Comparison of ENCODE assay signal across 2 cellular contexts in the genomic region with DNA sequence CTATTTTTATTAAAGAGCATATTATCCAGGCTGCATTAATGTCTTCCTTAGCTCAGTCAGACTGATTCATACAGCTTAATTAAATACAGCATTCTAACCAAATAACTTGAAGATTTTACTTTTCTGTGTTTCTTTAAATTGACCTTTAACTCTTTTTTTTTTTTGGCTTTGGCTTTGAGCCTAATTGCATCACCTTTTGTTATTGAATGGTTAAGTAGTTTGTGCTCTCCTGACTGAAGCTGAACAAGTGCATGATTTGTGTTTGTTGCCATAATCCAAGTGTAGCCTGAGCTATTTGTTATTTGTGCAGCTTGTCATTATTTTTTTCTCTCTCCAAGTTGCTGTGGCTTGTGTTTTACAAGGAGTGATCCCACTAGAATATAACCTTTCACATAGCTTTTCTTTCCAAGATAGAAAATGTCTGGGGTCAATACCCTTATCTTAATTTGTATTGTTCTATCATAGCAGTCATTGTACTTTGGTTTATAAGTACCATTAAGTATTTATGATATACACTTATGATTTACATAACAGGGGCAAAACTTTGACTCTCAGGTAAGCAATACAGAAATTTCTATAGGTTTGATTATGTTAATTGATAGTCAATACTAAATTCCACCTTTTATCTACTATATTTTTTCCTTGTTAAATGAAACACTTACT.
TF ChIP-seq lines count a peak whose summit lies in the region.

No MANE protein-coding gene starts in this region.

TF ChIP-seq in HEK293, 187 proteins besides CTCF, POLR2A, EP300 and RAD21:
- TF ChIP-seq, protein P1, sequence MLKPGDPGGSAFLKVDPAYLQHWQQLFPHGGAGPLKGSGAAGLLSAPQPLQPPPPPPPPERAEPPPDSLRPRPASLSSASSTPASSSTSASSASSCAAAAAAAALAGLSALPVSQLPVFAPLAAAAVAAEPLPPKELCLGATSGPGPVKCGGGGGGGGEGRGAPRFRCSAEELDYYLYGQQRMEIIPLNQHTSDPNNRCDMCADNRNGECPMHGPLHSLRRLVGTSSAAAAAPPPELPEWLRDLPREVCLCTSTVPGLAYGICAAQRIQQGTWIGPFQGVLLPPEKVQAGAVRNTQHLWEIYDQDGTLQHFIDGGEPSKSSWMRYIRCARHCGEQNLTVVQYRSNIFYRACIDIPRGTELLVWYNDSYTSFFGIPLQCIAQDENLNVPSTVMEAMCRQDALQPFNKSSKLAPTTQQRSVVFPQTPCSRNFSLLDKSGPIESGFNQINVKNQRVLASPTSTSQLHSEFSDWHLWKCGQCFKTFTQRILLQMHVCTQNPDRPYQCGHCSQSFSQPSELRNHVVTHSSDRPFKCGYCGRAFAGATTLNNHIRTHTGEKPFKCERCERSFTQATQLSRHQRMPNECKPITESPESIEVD (tag by site-specific recombination; IDR thresholded peaks at IDR 0.05): peak; percentile 73
- TF ChIP-seq ZNF843 (tag by site-specific recombination; IDR thresholded peaks at IDR 0.05) (0 out of 2 replicates have a peak, but pooled peaks have one; percentile 17), FEZF1 (tag by site-specific recombination; IDR thresholded peaks at IDR 0.05) (peak; percentile 30; the same call in 1 of the 2 replicates), ZNF311 (tag by site-specific recombination; IDR thresholded peaks at IDR 0.05; ENCODE audit: borderline replicate concordance) (no peak)

TF ChIP-seq in K562, 482 proteins besides CTCF, POLR2A, EP300 and RAD21:
- TF ChIP-seq, protein P2, sequence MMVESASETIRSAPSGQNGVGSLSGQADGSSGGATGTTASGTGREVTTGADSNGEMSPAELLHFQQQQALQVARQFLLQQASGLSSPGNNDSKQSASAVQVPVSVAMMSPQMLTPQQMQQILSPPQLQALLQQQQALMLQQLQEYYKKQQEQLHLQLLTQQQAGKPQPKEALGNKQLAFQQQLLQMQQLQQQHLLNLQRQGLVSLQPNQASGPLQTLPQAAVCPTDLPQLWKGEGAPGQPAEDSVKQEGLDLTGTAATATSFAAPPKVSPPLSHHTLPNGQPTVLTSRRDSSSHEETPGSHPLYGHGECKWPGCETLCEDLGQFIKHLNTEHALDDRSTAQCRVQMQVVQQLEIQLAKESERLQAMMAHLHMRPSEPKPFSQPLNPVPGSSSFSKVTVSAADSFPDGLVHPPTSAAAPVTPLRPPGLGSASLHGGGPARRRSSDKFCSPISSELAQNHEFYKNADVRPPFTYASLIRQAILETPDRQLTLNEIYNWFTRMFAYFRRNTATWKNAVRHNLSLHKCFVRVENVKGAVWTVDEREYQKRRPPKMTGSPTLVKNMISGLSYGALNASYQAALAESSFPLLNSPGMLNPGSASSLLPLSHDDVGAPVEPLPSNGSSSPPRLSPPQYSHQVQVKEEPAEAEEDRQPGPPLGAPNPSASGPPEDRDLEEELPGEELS (CRISPR knock-in tag; IDR thresholded peaks at IDR 0.05; ENCODE audit: borderline replicate concordance): no peak
- TF ChIP-seq TCFL5 (CRISPR knock-in tag; conservative IDR thresholded peaks at IDR 0.05) (no peak), MITF (IDR thresholded peaks at IDR 0.05) (no peak), SRSF3 (IDR thresholded peaks at IDR 0.05; ENCODE audit: insufficient read depth, low read length) (no peak), TEAD4 (IDR thresholded peaks at IDR 0.05; ENCODE audit: low read length) (no peak), TEAD4 (CRISPR knock-in tag; IDR thresholded peaks at IDR 0.05; ENCODE audit: borderline replicate concordance) (no peak), NFIC (IDR thresholded peaks at IDR 0.05) (peak; percentile 14; the same call in 1 of the 2 replicates), KAT7 (CRISPR knock-in tag; IDR thresholded peaks at IDR 0.05; ENCODE audit: borderline replicate concordance) (no peak), CEBPG (CRISPR knock-in tag; IDR thresholded peaks at IDR 0.05) (no peak), CEBPG (tag; conservative IDR thresholded peaks at IDR 0.05 in 1 of 2, IDR thresholded peaks at IDR 0.05 in 1 of 2) (peak in 1 of 2 experiments; percentile 46; a peak in 1 of 4 replicates), CXXC5 (CRISPR knock-in tag; IDR thresholded peaks at IDR 0.05) (no peak), LARP7 (IDR thresholded peaks at IDR 0.05) (no peak), ATF7 (IDR thresholded peaks at IDR 0.05) (no peak), MAZ (CRISPR knock-in tag; conservative IDR thresholded peaks at IDR 0.05 in 1 of 2, IDR thresholded peaks at IDR 0.05 in 1 of 2) (no peak), ELF4 (CRISPR knock-in tag; IDR thresholded peaks at IDR 0.05) (no peak)
- TF ChIP-seq, protein P3, sequence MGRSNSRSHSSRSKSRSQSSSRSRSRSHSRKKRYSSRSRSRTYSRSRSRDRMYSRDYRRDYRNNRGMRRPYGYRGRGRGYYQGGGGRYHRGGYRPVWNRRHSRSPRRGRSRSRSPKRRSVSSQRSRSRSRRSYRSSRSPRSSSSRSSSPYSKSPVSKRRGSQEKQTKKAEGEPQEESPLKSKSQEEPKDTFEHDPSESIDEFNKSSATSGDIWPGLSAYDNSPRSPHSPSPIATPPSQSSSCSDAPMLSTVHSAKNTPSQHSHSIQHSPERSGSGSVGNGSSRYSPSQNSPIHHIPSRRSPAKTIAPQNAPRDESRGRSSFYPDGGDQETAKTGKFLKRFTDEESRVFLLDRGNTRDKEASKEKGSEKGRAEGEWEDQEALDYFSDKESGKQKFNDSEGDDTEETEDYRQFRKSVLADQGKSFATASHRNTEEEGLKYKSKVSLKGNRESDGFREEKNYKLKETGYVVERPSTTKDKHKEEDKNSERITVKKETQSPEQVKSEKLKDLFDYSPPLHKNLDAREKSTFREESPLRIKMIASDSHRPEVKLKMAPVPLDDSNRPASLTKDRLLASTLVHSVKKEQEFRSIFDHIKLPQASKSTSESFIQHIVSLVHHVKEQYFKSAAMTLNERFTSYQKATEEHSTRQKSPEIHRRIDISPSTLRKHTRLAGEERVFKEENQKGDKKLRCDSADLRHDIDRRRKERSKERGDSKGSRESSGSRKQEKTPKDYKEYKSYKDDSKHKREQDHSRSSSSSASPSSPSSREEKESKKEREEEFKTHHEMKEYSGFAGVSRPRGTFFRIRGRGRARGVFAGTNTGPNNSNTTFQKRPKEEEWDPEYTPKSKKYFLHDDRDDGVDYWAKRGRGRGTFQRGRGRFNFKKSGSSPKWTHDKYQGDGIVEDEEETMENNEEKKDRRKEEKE (IDR thresholded peaks at IDR 0.05; ENCODE audit: borderline replicate concordance in 1 of 2, control insufficient read depth in 1 of 2, low read depth in 2 of 2, low read length in 1 of 2): no peak
- TF ChIP-seq, protein P4, sequence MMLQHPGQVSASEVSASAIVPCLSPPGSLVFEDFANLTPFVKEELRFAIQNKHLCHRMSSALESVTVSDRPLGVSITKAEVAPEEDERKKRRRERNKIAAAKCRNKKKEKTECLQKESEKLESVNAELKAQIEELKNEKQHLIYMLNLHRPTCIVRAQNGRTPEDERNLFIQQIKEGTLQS (IDR thresholded peaks at IDR 0.05): peak; percentile 58
- TF ChIP-seq, protein P4 (CRISPR knock-in tag; conservative IDR thresholded peaks at IDR 0.05): no peak
- TF ChIP-seq, protein P5, sequence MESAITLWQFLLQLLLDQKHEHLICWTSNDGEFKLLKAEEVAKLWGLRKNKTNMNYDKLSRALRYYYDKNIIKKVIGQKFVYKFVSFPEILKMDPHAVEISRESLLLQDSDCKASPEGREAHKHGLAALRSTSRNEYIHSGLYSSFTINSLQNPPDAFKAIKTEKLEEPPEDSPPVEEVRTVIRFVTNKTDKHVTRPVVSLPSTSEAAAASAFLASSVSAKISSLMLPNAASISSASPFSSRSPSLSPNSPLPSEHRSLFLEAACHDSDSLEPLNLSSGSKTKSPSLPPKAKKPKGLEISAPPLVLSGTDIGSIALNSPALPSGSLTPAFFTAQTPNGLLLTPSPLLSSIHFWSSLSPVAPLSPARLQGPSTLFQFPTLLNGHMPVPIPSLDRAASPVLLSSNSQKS (CRISPR knock-in tag; IDR thresholded peaks at IDR 0.05): no peak
